1 cellular context compared by ENCODE assay signal in genomic region chr2:127404466-127405251, GRCh38.
TF ChIP-seq lines count a peak whose summit lies in the region.

No MANE protein-coding gene starts in this region.

TF ChIP-seq in H1, 55 proteins besides CTCF, POLR2A, EP300 and RAD21:
- TF ChIP-seq MAX (IDR thresholded peaks at IDR 0.05) (no peak), CREB1 (IDR thresholded peaks at IDR 0.05) (no peak), CHD2 (IDR thresholded peaks at IDR 0.05; ENCODE audit: low read length) (no peak), TEAD4 (IDR thresholded peaks at IDR 0.05; ENCODE audit: low read depth, low read length) (no peak), ASH2L (IDR thresholded peaks at IDR 0.05; ENCODE audit: low read length) (no peak), TBP (IDR thresholded peaks at IDR 0.05; ENCODE audit: low read depth, low read length) (no peak), GTF2F1 (IDR thresholded peaks at IDR 0.05; ENCODE audit: borderline replicate concordance, low read depth, low read length) (no peak), E2F6 (IDR thresholded peaks at IDR 0.05) (no peak), EGR1 (IDR thresholded peaks at IDR 0.05; ENCODE audit: borderline replicate concordance, low read depth, low read length) (no peak), TAF7 (optimal IDR thresholded peaks at IDR 0.05; ENCODE audit: borderline replicate concordance, low read depth, low read length) (no peak), JUN (IDR thresholded peaks at IDR 0.05; ENCODE audit: low read depth, low read length) (no peak), NANOG (IDR thresholded peaks at IDR 0.05; ENCODE audit: insufficient read depth, low read depth, low read length, poor library complexity, severe bottlenecking) (no peak), BACH1 (IDR thresholded peaks at IDR 0.05; ENCODE audit: low read length) (no peak), KDM4A (IDR thresholded peaks at IDR 0.05; ENCODE audit: low read depth, low read length, severe bottlenecking) (no peak)
